In genomic region chr1:10910490-10911273, GRCh38 we compare ENCODE assay signal across 15 cellular contexts.
DNase-seq lines count a peak whose midpoint lies in the region; ATAC-seq and TF ChIP-seq lines count a peak whose summit lies in the region.
"Had no signal": no experiment of that assay in that cellular context is flagged by ENCODE, and none has a peak within 500 bp of the region (broad histone marks: within the 10 kb centered on the region; RNA-seq: fewer than 3 reads in every experiment).

No MANE protein-coding gene starts in this region.

- no peak for ATAC-seq in GM23338

- no peak overlapping the region for H3K27ac ChIP-seq in GM23338 (ENCODE audit: low read depth)
- peak overlapping the region; percentile 33 for H3K27ac ChIP-seq in ectodermal cell (ENCODE audit: insufficient read depth, low read depth, low read length, poor library complexity, severe bottlenecking)
- no peak overlapping the region for H3K27ac ChIP-seq in osteoblast (ENCODE audit: low read depth, low read length)
- H3K27ac ChIP-seq: parathyroid adenoma, thoracic aorta had no signal

- H3F3A ChIP-seq in GM23338 (replicated peaks; ENCODE audit: low read depth) = 0 out of 2 replicates have a peak, but pooled peaks cover 2% of the 10 kb centered on the region

- no peaks in the 10 kb centered on the region for H3K9me2 ChIP-seq in GM23338 (ENCODE audit: insufficient read depth)

- DNase-seq in GM23338 (ENCODE audit: low spot score) (no peak), NB4 (ENCODE audit: low read depth) (peak; percentile 44), osteoblast (ENCODE audit: insufficient read length, low spot score, missing footprints) (peak; percentile 54), cerebellar cortex (ENCODE audit: low spot score) (no peak), NCI-H1694 (lab: John Stamatoyannopoulos, UW) (no peak), NCI-H2081 treated with DMSO at 0.1 percent for 48 hours (lab: John Stamatoyannopoulos, UW) (no peak)
- DNase-seq: DMS79, hippocampal formation, NCI-H2171 treated with DMSO at 0.1 percent for 48 hours, NCI-H526 treated with DMSO at 0.1 percent for 48 hours had no signal

- H4K20me1 ChIP-seq in GM23338 (replicated peaks; ENCODE audit: insufficient read depth) (no peaks in the 10 kb centered on the region), osteoblast (ENCODE audit: insufficient read depth, low read length) (no peaks in the 10 kb centered on the region)

- no peak overlapping the region for H3K4me3 Mint-ChIP-seq in GM23338
- H3K4me3 Mint-ChIP-seq: stimulated activated memory B cell treated with anti-CD40 and anti-IgM and Interleukin-4, amounts not matched to agents 10 μg/mL and 1 μg/mL and 100 μg/mL, for 72 hours had no signal

- no peak for TF ChIP-seq POLR2A in NB4 (IDR thresholded peaks at IDR 0.05; ENCODE audit: extremely low read depth, insufficient read length)

- 87 to 89% methylated on average over 12 of the region's 12 CpGs for WGBS in ectodermal cell, 2 experiments

- H3K27me3 Mint-ChIP-seq in GM23338 (ENCODE audit: insufficient read depth, low read depth, poor library complexity) = peaks cover 6% of the 10 kb centered on the region

- H3K79me2 ChIP-seq in GM23338 (replicated peaks; ENCODE audit: insufficient read depth) (no peaks in the 10 kb centered on the region), osteoblast (ENCODE audit: insufficient read depth, low read length) (no peaks in the 10 kb centered on the region)
- H3K79me2 ChIP-seq: parathyroid adenoma had no signal

- no peaks in the 10 kb centered on the region for H3K9me3 ChIP-seq in ectodermal cell (ENCODE audit: control insufficient read depth, low read length)
- no peaks in the 10 kb centered on the region for H3K9me3 ChIP-seq in osteoblast (ENCODE audit: low read depth, low read length)
- H3K9me3 ChIP-seq: thoracic aorta had no signal

- H3K4me1 Mint-ChIP-seq in GM23338 = peaks cover 28% of the 10 kb centered on the region
- H3K4me1 Mint-ChIP-seq: stimulated activated memory B cell treated with anti-CD40 and anti-IgM and Interleukin-4, amounts not matched to agents 10 μg/mL and 1 μg/mL and 100 μg/mL, for 72 hours had no signal

- no peaks in the 10 kb centered on the region for H3K9me3 Mint-ChIP-seq in GM23338
- H3K9me3 Mint-ChIP-seq: activated T-helper 2 cell treated with anti-CD3 and anti-CD28 coated beads, Interferon-gamma antibody, Interleukin-2, Interleukin-4, amounts not matched to agents 10 μg/mL and 5 μg/mL and 100 μg/mL, durations not matched to agents 14 hours and 24 hours and 36 hours; stimulated activated memory B cell treated with anti-CD40 and anti-IgM and Interleukin-4, amounts not matched to agents 10 μg/mL and 1 μg/mL and 100 μg/mL, for 72 hours had no signal

- H3K36me3 Mint-ChIP-seq in GM23338 (ENCODE audit: low read depth) = no peaks in the 10 kb centered on the region
- H3K36me3 Mint-ChIP-seq: stimulated activated memory B cell treated with anti-CD40 and anti-IgM and Interleukin-4, amounts not matched to agents 10 μg/mL and 1 μg/mL and 100 μg/mL, for 72 hours had no signal

- TF ChIP-seq CTCF in GM23338 (conservative IDR thresholded peaks at IDR 0.05; ENCODE audit: low read depth in 2 of 2) (no peak), NB4 (IDR thresholded peaks at IDR 0.05; ENCODE audit: low read depth, low read length) (no peak), osteoblast (IDR thresholded peaks at IDR 0.05; ENCODE audit: extremely low read depth, low read depth, low read length) (no peak)

- H2AFZ ChIP-seq in GM23338 = peak overlapping the region; percentile 59
- no peak overlapping the region for H2AFZ ChIP-seq in osteoblast (ENCODE audit: low read length)
- H2AFZ ChIP-seq: parathyroid adenoma had no signal

- H3K4me3 ChIP-seq in GM23338 (no peak overlapping the region), NB4 (ENCODE audit: low read depth, low read length) (no peak overlapping the region), ectodermal cell (ENCODE audit: insufficient read depth, low read depth, low read length) (no peak overlapping the region), osteoblast (ENCODE audit: insufficient read depth, low read length) (no peak overlapping the region)
- H3K4me3 ChIP-seq: thoracic aorta had no signal

- H3K4me2 ChIP-seq in GM23338 = peak overlapping the region; percentile 38; the same call in 1 of the 2 replicates
- no peak overlapping the region for H3K4me2 ChIP-seq in osteoblast (ENCODE audit: insufficient read depth, low read length)

- H3K27ac Mint-ChIP-seq in GM23338 = peak overlapping the region; percentile 7; the same call in 1 of the 2 replicates
- H3K27ac Mint-ChIP-seq: activated T-helper 2 cell treated with anti-CD3 and anti-CD28 coated beads, Interferon-gamma antibody, Interleukin-2, Interleukin-4, amounts not matched to agents 10 μg/mL and 5 μg/mL and 100 μg/mL, durations not matched to agents 14 hours and 24 hours and 36 hours; stimulated activated memory B cell treated with anti-CD40 and anti-IgM and Interleukin-4, amounts not matched to agents 10 μg/mL and 1 μg/mL and 100 μg/mL, for 72 hours had no signal

- peaks cover 10% of the 10 kb centered on the region for H3K4me1 ChIP-seq in GM23338 (ENCODE audit: insufficient read depth)
- H3K4me1 ChIP-seq in ectodermal cell (ENCODE audit: control insufficient read depth, insufficient read depth, low read length) = peaks cover 28% of the 10 kb centered on the region
- no peaks in the 10 kb centered on the region for H3K4me1 ChIP-seq in osteoblast (ENCODE audit: insufficient read depth, low read length)
- H3K4me1 ChIP-seq: parathyroid adenoma had no signal

- H3K27me3 ChIP-seq in GM23338 (ENCODE audit: insufficient read depth) (no peaks in the 10 kb centered on the region), ectodermal cell (ENCODE audit: control insufficient read depth, insufficient read depth, low read length, poor library complexity, severe bottlenecking) (no peaks in the 10 kb centered on the region), osteoblast (ENCODE audit: insufficient read depth, low read length) (peaks cover 14% of the 10 kb centered on the region)

- no peaks in the 10 kb centered on the region for H3K36me3 ChIP-seq in GM23338 (ENCODE audit: insufficient read depth)
- H3K36me3 ChIP-seq in ectodermal cell (ENCODE audit: control insufficient read depth, insufficient read depth, low read length) = no peaks in the 10 kb centered on the region
- H3K36me3 ChIP-seq in osteoblast (ENCODE audit: insufficient read depth, low read length) = no peaks in the 10 kb centered on the region
- H3K36me3 ChIP-seq: thoracic aorta had no signal

TF ChIP-seq in GM23338, 12 proteins besides CTCF, POLR2A, EP300 and RAD21:
- TF ChIP-seq ETS1 (IDR thresholded peaks at IDR 0.05) (no peak), EZH2phosphoT487 (IDR thresholded peaks at IDR 0.05; ENCODE audit: unreplicated experiment) (no peak)

Comparison
In these comparisons a context has a peak if more than half of its experiments do, and no peak if none do; other contexts are left out.
1. DNase-seq: peak in NB4 (single experiment) and osteoblast (single experiment); none in GM23338 (single experiment), cerebellar cortex (single experiment), NCI-H1694 (single experiment) and NCI-H2081 treated with DMSO at 0.1 percent for 48 hours (single experiment).